Comparison of ENCODE assay signal across 1 cellular context in the genomic region with DNA sequence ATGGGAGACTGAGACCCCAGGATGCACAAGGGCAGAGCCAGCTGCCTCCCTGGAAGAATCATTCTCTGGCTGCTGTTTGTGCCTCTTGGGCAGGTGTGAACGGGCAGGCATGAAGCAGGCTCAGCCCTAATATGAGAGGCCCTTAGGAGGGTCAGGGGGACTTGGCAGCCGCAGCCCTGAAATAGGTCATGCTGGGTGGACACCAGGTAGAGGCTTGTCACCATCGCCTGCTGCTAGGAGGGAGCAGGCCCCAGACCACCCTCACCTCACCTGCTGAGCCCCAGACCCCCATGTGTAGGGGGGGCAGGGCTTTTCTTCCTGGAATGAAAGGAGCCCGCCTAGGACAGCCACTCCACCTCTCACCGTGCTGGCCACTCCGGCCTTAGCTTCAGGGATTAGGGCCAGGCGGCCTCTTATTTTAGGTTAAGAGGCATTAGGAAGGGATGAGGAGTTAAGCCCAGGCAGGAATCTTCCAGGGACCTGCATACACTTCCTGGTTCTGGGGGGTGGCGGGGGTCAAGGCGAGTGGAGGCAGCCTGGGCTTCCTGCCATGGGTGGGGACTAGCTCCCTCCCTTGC.
TF ChIP-seq lines count a peak whose summit lies in the region.

No MANE protein-coding gene starts in this region.

TF ChIP-seq in IMR-90, 13 proteins besides CTCF, POLR2A, EP300 and RAD21 (continued from another document):
- TF ChIP-seq MXI1 (IDR thresholded peaks at IDR 0.05; ENCODE audit: borderline replicate concordance, low read depth, low read length) (no peak), MAZ (IDR thresholded peaks at IDR 0.05; ENCODE audit: borderline replicate concordance, low read depth, low read length) (no peak), CEBPB (IDR thresholded peaks at IDR 0.05; ENCODE audit: low read depth, low read length) (no peak), RFX5 (IDR thresholded peaks at IDR 0.05; ENCODE audit: low read depth, low read length) (no peak), USF2 (IDR thresholded peaks at IDR 0.05; ENCODE audit: low read depth, low read length) (no peak), BHLHE40 (IDR thresholded peaks at IDR 0.05; ENCODE audit: low read depth, low read length) (no peak)
